Comparison of ENCODE assay signal across 1 cellular context in genomic region chr17:37373530-37374159, GRCh38.
TF ChIP-seq lines count a peak whose summit lies in the region.

No MANE protein-coding gene starts in this region.

TF ChIP-seq in HEK293, 187 proteins besides CTCF, POLR2A, EP300 and RAD21 (continued from another document and continues in another):
- TF ChIP-seq ZNF362 (tag by site-specific recombination; IDR thresholded peaks at IDR 0.05) (no peak), ZNF639 (tag by site-specific recombination; IDR thresholded peaks at IDR 0.05) (no peak), ZNF701 (tag by site-specific recombination; IDR thresholded peaks at IDR 0.05) (no peak), ZNF629 (tag by site-specific recombination; IDR thresholded peaks at IDR 0.05) (peak; percentile 61), SCRT1 (tag by site-specific recombination; IDR thresholded peaks at IDR 0.05; ENCODE audit: borderline replicate concordance) (peak; percentile 98), ZNF202 (tag by site-specific recombination; IDR thresholded peaks at IDR 0.05; ENCODE audit: borderline replicate concordance) (no peak), ZNF394 (tag by site-specific recombination; IDR thresholded peaks at IDR 0.05; ENCODE audit: borderline replicate concordance) (no peak), YY2 (tag by site-specific recombination; IDR thresholded peaks at IDR 0.05) (no peak), ZNF707 (tag by site-specific recombination; IDR thresholded peaks at IDR 0.05) (no peak), ZNF610 (tag by site-specific recombination; IDR thresholded peaks at IDR 0.05; ENCODE audit: borderline replicate concordance) (no peak), ZNF561 (tag by site-specific recombination; IDR thresholded peaks at IDR 0.05; ENCODE audit: borderline replicate concordance) (0 out of 2 replicates have a peak, but pooled peaks have one; percentile 18), ZFP69B (tag by site-specific recombination; IDR thresholded peaks at IDR 0.05) (no peak), ZNF449 (tag by site-specific recombination; IDR thresholded peaks at IDR 0.05) (no peak), ZNF146 (tag by site-specific recombination; IDR thresholded peaks at IDR 0.05) (no peak), ZNF19 (tag by site-specific recombination; IDR thresholded peaks at IDR 0.05; ENCODE audit: low read depth) (no peak), ZBTB17 (tag by site-specific recombination; IDR thresholded peaks at IDR 0.05) (peak; percentile 45), ZNF530 (tag by site-specific recombination; IDR thresholded peaks at IDR 0.05; ENCODE audit: low read depth) (no peak), KLF16 (tag by site-specific recombination; IDR thresholded peaks at IDR 0.05) (no peak), ZNF24 (tag by site-specific recombination; IDR thresholded peaks at IDR 0.05) (0 out of 2 replicates have a peak, but pooled peaks have one; percentile 32), PRDM10 (tag by site-specific recombination; IDR thresholded peaks at IDR 0.05) (no peak), ZNF214 (tag by site-specific recombination; IDR thresholded peaks at IDR 0.05; ENCODE audit: borderline replicate concordance) (no peak), ZNF76 (tag by site-specific recombination; IDR thresholded peaks at IDR 0.05; ENCODE audit: borderline replicate concordance, low read depth) (no peak), ZFP41 (tag by site-specific recombination; IDR thresholded peaks at IDR 0.05; ENCODE audit: borderline replicate concordance) (no peak), ZNF302 (tag by site-specific recombination; IDR thresholded peaks at IDR 0.05; ENCODE audit: low read depth) (no peak), ZSCAN16 (tag by site-specific recombination; IDR thresholded peaks at IDR 0.05) (no peak), ZNF792 (tag by site-specific recombination; IDR thresholded peaks at IDR 0.05) (no peak), ZNF16 (tag by site-specific recombination; IDR thresholded peaks at IDR 0.05; ENCODE audit: low read depth) (no peak), PRDM6 (tag by site-specific recombination; IDR thresholded peaks at IDR 0.05) (no peak), ZNF621 (tag by site-specific recombination; IDR thresholded peaks at IDR 0.05) (no peak), MYNN (tag by site-specific recombination; IDR thresholded peaks at IDR 0.05; ENCODE audit: borderline replicate concordance) (no peak), ZNF623 (tag by site-specific recombination; IDR thresholded peaks at IDR 0.05) (no peak), GFI1B (tag by site-specific recombination; IDR thresholded peaks at IDR 0.05) (no peak), PBX3 (CRISPR knock-in tag; IDR thresholded peaks at IDR 0.05) (no peak), ZSCAN23 (tag by site-specific recombination; IDR thresholded peaks at IDR 0.05) (no peak), ZNF473 (tag by site-specific recombination; IDR thresholded peaks at IDR 0.05) (no peak), ZNF837 (tag by site-specific recombination; IDR thresholded peaks at IDR 0.05) (no peak), YY1 (tag by site-specific recombination; IDR thresholded peaks at IDR 0.05) (no peak), WT1 (tag by site-specific recombination; IDR thresholded peaks at IDR 0.05) (no peak), ZNF433 (tag by site-specific recombination; IDR thresholded peaks at IDR 0.05; ENCODE audit: low read depth) (no peak), ZNF37A (tag by site-specific recombination; IDR thresholded peaks at IDR 0.05) (no peak), ZNF112 (tag by site-specific recombination; IDR thresholded peaks at IDR 0.05) (no peak), ZSCAN5A (tag by site-specific recombination; IDR thresholded peaks at IDR 0.05) (no peak), ZBTB44 (tag by site-specific recombination; IDR thresholded peaks at IDR 0.05) (no peak), KLF9 (tag by site-specific recombination; IDR thresholded peaks at IDR 0.05; ENCODE audit: low read depth) (no peak), ZNF221 (tag by site-specific recombination; IDR thresholded peaks at IDR 0.05; ENCODE audit: borderline replicate concordance) (no peak), RBAK (tag by site-specific recombination; IDR thresholded peaks at IDR 0.05) (no peak), GLIS2 (tag by site-specific recombination; IDR thresholded peaks at IDR 0.05) (no peak), ZNF239 (tag by site-specific recombination; IDR thresholded peaks at IDR 0.05) (no peak), GLI4 (tag by site-specific recombination; IDR thresholded peaks at IDR 0.05) (no peak), ZNF791 (tag by site-specific recombination; IDR thresholded peaks at IDR 0.05) (no peak), ZNF664 (tag by site-specific recombination; IDR thresholded peaks at IDR 0.05) (no peak), KLF10 (tag by site-specific recombination; IDR thresholded peaks at IDR 0.05) (no peak), ZNF585B (tag by site-specific recombination; IDR thresholded peaks at IDR 0.05) (no peak), ZNF18 (tag by site-specific recombination; IDR thresholded peaks at IDR 0.05) (no peak), ZNF626 (tag by site-specific recombination; IDR thresholded peaks at IDR 0.05) (no peak), GLIS1 (tag by site-specific recombination; IDR thresholded peaks at IDR 0.05) (no peak), ZNF596 (tag by site-specific recombination; IDR thresholded peaks at IDR 0.05) (no peak), ZFHX2 (tag by site-specific recombination; conservative IDR thresholded peaks at IDR 0.05) (no peak), ZNF670 (tag by site-specific recombination; IDR thresholded peaks at IDR 0.05; ENCODE audit: low read depth) (no peak), SP2 (tag by site-specific recombination; IDR thresholded peaks at IDR 0.05) (no peak), ZNF558 (tag by site-specific recombination; IDR thresholded peaks at IDR 0.05) (no peak), ZNF324 (tag by site-specific recombination; IDR thresholded peaks at IDR 0.05) (no peak), ZNF768 (tag by site-specific recombination; IDR thresholded peaks at IDR 0.05) (no peak), ZNF549 (tag by site-specific recombination; IDR thresholded peaks at IDR 0.05) (no peak)
